ENCODE assay signal across 1 cellular context in the genomic region with DNA sequence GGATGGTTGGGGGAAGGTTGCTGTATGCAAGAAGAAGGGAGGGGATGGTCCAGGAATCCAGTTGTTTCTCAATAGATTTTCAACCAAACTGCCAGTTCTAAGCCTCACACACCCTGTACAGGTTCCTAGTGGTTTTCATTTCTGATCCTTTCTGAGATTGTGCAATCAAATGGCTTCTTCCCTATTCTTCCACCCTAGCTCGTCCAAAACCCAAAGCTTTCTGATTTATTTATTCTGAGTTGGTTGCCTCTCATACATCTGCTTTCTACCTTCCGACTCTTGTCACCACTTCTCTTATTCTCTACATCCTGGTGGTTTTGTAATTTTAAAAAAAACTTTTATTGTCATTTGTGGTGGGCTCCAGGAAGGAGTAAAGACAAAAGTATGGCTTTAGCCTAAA.
TF ChIP-seq lines count a peak whose summit lies in the region.

No MANE protein-coding gene starts in this region.

TF ChIP-seq in HepG2, 621 proteins besides CTCF, POLR2A, EP300 and RAD21:
- TF ChIP-seq NR2F1 (CRISPR knock-in tag; IDR thresholded peaks at IDR 0.05) (no peak), ZNF362 (CRISPR knock-in tag; IDR thresholded peaks at IDR 0.05; ENCODE audit: borderline replicate concordance) (no peak), CEBPB (IDR thresholded peaks at IDR 0.05; ENCODE audit: borderline replicate concordance, low read depth, low read length) (peak; percentile 54; the same call in 1 of the 2 replicates), POGK (CRISPR knock-in tag; conservative IDR thresholded peaks at IDR 0.05) (no peak), REXO4 (CRISPR knock-in tag; IDR thresholded peaks at IDR 0.05; ENCODE audit: borderline replicate concordance) (no peak)
TF ChIP-seq in HepG2: peak in this region for 1.
